32 cellular contexts compared by ENCODE assay signal in the genomic region with DNA sequence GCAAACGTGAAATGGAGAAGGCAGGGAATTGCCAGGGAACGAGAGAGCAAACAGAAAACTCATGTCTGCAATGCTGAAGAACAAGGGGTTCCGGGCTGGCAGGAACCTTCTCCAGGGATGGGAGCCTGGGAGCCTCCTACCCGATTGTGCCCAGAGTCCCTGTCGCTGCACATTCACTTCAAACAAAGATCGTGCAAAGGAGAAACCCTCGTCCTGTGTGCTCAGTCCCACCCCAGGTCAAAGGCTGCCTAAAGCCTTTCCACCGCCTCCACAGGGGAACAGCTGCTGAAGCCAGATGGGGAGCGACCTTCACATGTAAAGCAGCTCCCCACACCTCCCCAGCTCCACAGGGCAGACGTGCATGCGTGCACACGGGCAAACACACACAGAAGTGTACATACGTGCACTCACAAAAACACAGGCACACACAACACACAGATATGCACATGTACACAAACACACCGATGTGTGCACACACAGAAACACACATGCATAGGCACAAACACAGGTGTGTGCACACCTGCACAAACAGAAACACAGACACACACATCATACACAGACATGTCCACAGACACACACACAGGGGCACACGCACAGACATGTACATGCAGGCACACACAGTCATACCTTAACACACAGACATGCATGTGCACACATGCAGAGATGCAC.
"Had no signal": no experiment of that assay in that cellular context is flagged by ENCODE, and none has a peak within 500 bp of the region (broad histone marks: within the 10 kb centered on the region; RNA-seq: fewer than 3 reads in every experiment).

No MANE protein-coding gene starts in this region.

- H3K27me3 ChIP-seq: ascending aorta, body of pancreas, MG63, SJCRH30 had no signal

- H3K9me2 ChIP-seq: SK-N-SH had no signal

- H3K9me3 Mint-ChIP-seq: activated CD8-positive, alpha-beta T cell treated with anti-CD3 and anti-CD28 coated beads for 36 hours; activated naive CD4-positive, alpha-beta T cell treated with anti-CD3 and anti-CD28 coated beads, Interleukin-2, amount 50 U/mL, for 24 hours had no signal

- H3K4me2 ChIP-seq: KMS-11, SK-N-SH had no signal

- H3K36me3 ChIP-seq: ascending aorta, MG63, SJCRH30 had no signal

- H3K9me3 ChIP-seq: ascending aorta, body of pancreas, MG63, SJCRH30, SK-N-SH had no signal

- H3K4me1 ChIP-seq: ascending aorta, body of pancreas, SJCRH30 had no signal

- H3K36me3 Mint-ChIP-seq: activated naive CD4-positive, alpha-beta T cell treated with anti-CD3 and anti-CD28 coated beads, Interleukin-2, amount 50 U/mL, for 24 hours had no signal

- DNase-seq: activated CD4-positive, alpha-beta T cell treated with anti-CD3 and anti-CD28 coated beads for 4 hours; activated CD8-positive, alpha-beta memory T cell treated with anti-CD3 and anti-CD28 coated beads, Interleukin-2, amount 50 U/mL, for 4 hours; activated CD8-positive, alpha-beta T cell treated with anti-CD3 and anti-CD28 coated beads for 36 hours; activated naive CD4-positive, alpha-beta T cell; activated T-cell treated with anti-CD3 and anti-CD28 coated beads, Interleukin-2, amount 50 U/mL, for 72 hours; body of pancreas; MG63; MV-4-11; NCI-H1092 treated with DMSO at 0.1 percent for 48 hours; NCI-H1417 treated with DMSO at 0.1 percent for 48 hours; NCI-H1694; NCI-H2029; NCI-H2107; NCI-H2171 treated with DMSO at 0.1 percent for 48 hours; NCI-H226; NCI-H510A; NCI-H526 treated with DMSO at 0.1 percent for 48 hours; NCI-H82; NK-92 treated with Interleukin-12 subunit alpha and Interleukin-12 subunit beta, amount 100 ng/mL, for 24 hours; OCI-M1; RPMI8226; SJCRH30; SK-N-SH; T-helper 1 cell had no signal

- ATAC-seq: activated CD8-positive, alpha-beta T cell treated with anti-CD3 and anti-CD28 coated beads for 36 hours; activated T-cell treated with anti-CD3 and anti-CD28 coated beads, Interleukin-2, amount 50 U/mL, for 72 hours; body of pancreas; Panc1; Right ventricle myocardium inferior had no signal

- H3K4me1 Mint-ChIP-seq: activated naive CD4-positive, alpha-beta T cell treated with anti-CD3 and anti-CD28 coated beads, Interleukin-2, amount 50 U/mL, for 24 hours; central memory CD8-positive, alpha-beta T cell had no signal

- H3K4me3 ChIP-seq: ascending aorta, body of pancreas, MG63, SJCRH30 had no signal

- H3K27ac ChIP-seq: ascending aorta, body of pancreas, KMS-11, SJCRH30, VCaP had no signal

- H3K27ac Mint-ChIP-seq: activated CD8-positive, alpha-beta T cell treated with anti-CD3 and anti-CD28 coated beads for 36 hours; activated naive CD4-positive, alpha-beta T cell treated with anti-CD3 and anti-CD28 coated beads, Interleukin-2, amount 50 U/mL, for 24 hours; activated T-cell treated with anti-CD3 and anti-CD28 coated beads, Interleukin-2, amount 50 U/mL, for 72 hours; activated T-helper 2 cell treated with anti-CD3 and anti-CD28 coated beads, Interferon-gamma antibody, Interleukin-2, Interleukin-4, amounts not matched to agents 10 μg/mL and 5 μg/mL and 100 μg/mL, durations not matched to agents 14 hours and 24 hours and 36 hours had no signal

- H3K4me3 Mint-ChIP-seq: activated CD8-positive, alpha-beta T cell treated with anti-CD3 and anti-CD28 coated beads for 36 hours; activated naive CD4-positive, alpha-beta T cell treated with anti-CD3 and anti-CD28 coated beads, Interleukin-2, amount 50 U/mL, for 24 hours; activated T-cell treated with anti-CD3 and anti-CD28 coated beads, Interleukin-2, amount 50 U/mL, for 72 hours; central memory CD8-positive, alpha-beta T cell had no signal

- H3K9ac ChIP-seq: KMS-11, SK-N-SH had no signal

- H3K27me3 Mint-ChIP-seq: activated CD8-positive, alpha-beta T cell treated with anti-CD3 and anti-CD28 coated beads for 36 hours; activated naive CD4-positive, alpha-beta T cell treated with anti-CD3 and anti-CD28 coated beads, Interleukin-2, amount 50 U/mL, for 24 hours had no signal
